ENCODE assay signal across 21 cellular contexts in genomic region chr3:54240319-54240718, GRCh38.
"Had no signal": no experiment of that assay in that cellular context is flagged by ENCODE, and none has a peak within 500 bp of the region (broad histone marks: within the 10 kb centered on the region; RNA-seq: fewer than 3 reads in every experiment).

No MANE protein-coding gene starts in this region.

- H3K27me3 ChIP-seq: SJSA1 had no signal

- DNase-seq: KBM-7, MV-4-11, NCI-H1048, NCI-H1105, NCI-H1436 treated with DMSO at 0.1 percent for 48 hours, NCI-H1694, NCI-H1930, NCI-H2081, NCI-H2107, NCI-H2171 treated with DMSO at 0.1 percent for 48 hours, NCI-H226, NCI-H446, NCI-H510A, NCI-H524 treated with DMSO at 0.1 percent for 48 hours, NCI-H69, NCI-H774, Right ventricle myocardium superior, RPMI8226, SIG-M5 had no signal

- H3K27ac ChIP-seq: SJSA1, SK-N-MC had no signal

- H3K9me3 ChIP-seq: SJSA1 had no signal

- H3K4me3 ChIP-seq: SJSA1, SK-N-MC had no signal

- H3K36me3 ChIP-seq: SJSA1 had no signal
